ENCODE assay signal across 21 cellular contexts in genomic region chr4:80263541-80264351, GRCh38. TPM values are rescaled to one million over a fixed set of nuclear protein-coding genes. Genes with fewer than 3 reads are reported as not detected.
DNase-seq lines count a peak whose midpoint lies in the region; TF ChIP-seq lines count a peak whose summit lies in the region.
"Had no signal": no experiment of that assay in that cellular context is flagged by ENCODE, and none has a peak within 500 bp of the region (broad histone marks: within the 10 kb centered on the region; RNA-seq: fewer than 3 reads in every experiment).

No MANE protein-coding gene starts in this region.

- peaks cover 100% of the 10 kb centered on the region for H3K27me3 ChIP-seq in HUES48 (ENCODE audit: control insufficient read depth, insufficient read depth, low read length)
- H3K27me3 ChIP-seq in A673 (replicated peaks; ENCODE audit: insufficient read depth, low read depth, low read length, poor library complexity) = peaks cover 49% of the 10 kb centered on the region

- H3K9me3 ChIP-seq in HUES48 (ENCODE audit: control insufficient read depth, insufficient read depth, low read length) (no peaks in the 10 kb centered on the region), A673 (ENCODE audit: low read depth, low read length, poor library complexity, severe bottlenecking) (no peaks in the 10 kb centered on the region)
- H3K9me3 ChIP-seq: colonic mucosa, neutrophil had no signal

- intact Hi-C loops in A673 (cut with micrococcal nuclease; ENCODE audit: unreplicated experiment) = no loop called here

- POLR2A ChIA-PET in A673 (lab: Charles Lee; ENCODE audit: low non-redundant PET) = no interaction called here

- H3K9ac ChIP-seq in HUES48 (ENCODE audit: low read depth, low read length) = no peak overlapping the region

- peak overlapping the region; percentile 33 for H3K4me3 ChIP-seq in HUES48 (ENCODE audit: low read depth, low read length)
- H3K4me3 ChIP-seq in choroid plexus epithelial cell (ENCODE audit: low read depth, low read length) = peak overlapping the region; percentile 1
- H3K4me3 ChIP-seq in retinal pigment epithelial cell (ENCODE audit: low read length) = peak overlapping the region; percentile 95
- H3K4me3 ChIP-seq in A673 (ENCODE audit: low read depth, low read length, poor library complexity, severe bottlenecking) = no peak overlapping the region
- H3K4me3 ChIP-seq: colonic mucosa had no signal

- H3K27ac ChIP-seq in HUES48 (ENCODE audit: low read depth, low read length) (no peak overlapping the region), A673 (ENCODE audit: low read depth, low read length, poor library complexity, severe bottlenecking) (no peak overlapping the region)
- H3K27ac ChIP-seq: colonic mucosa, neutrophil, VCaP had no signal

- H3K36me3 ChIP-seq in HUES48 (ENCODE audit: control insufficient read depth, insufficient read depth, low read length) (no peaks in the 10 kb centered on the region), A673 (ENCODE audit: insufficient read depth, low read length, poor library complexity, severe bottlenecking) (no peaks in the 10 kb centered on the region)
- H3K36me3 ChIP-seq: colonic mucosa, neutrophil had no signal

- CTCF ChIA-PET in A673 (lab: Charles Lee) = no interaction called here

- DNase-seq in choroid plexus epithelial cell (ENCODE audit: low read depth) (no peak), iPS-NIHi7 (ENCODE audit: extremely low spot score) (peak; percentile 31), retinal pigment epithelial cell (ENCODE audit: low read depth) (peak; percentile 95), A673 (ENCODE audit: low spot score) (no peak), LoVo (ENCODE audit: low spot score) (no peak), medulla oblongata (ENCODE audit: extremely low spot score) (no peak)
- DNase-seq: activated CD4-positive, alpha-beta T cell treated with anti-CD3 and anti-CD28 coated beads, Interleukin-2, amount 50 U/mL, for 48 hours; activated T-cell treated with anti-CD3 and anti-CD28 coated beads for 4 hours; aorta; CD4-positive, alpha-beta T cell; colonic mucosa; DMS53; left cardiac atrium; MM.1S; NCI-H748 treated with DMSO at 0.1 percent for 48 hours; SHP77 treated with DMSO at 0.1 percent for 48 hours; T-helper 1 cell had no signal

- H3K4me1 ChIP-seq in HUES48 (ENCODE audit: control insufficient read depth, insufficient read depth, low read length) (peaks cover 26% of the 10 kb centered on the region), A673 (ENCODE audit: insufficient read depth, low read length, poor library complexity, severe bottlenecking) (no peaks in the 10 kb centered on the region)
- H3K4me1 ChIP-seq: colonic mucosa had no signal

- peak; percentile 15 for TF ChIP-seq CTCF in choroid plexus epithelial cell (conservative IDR thresholded peaks at IDR 0.05; ENCODE audit: low read depth, low read length)
- peak; percentile 50 for TF ChIP-seq CTCF in retinal pigment epithelial cell (conservative IDR thresholded peaks at IDR 0.05; ENCODE audit: low read depth, low read length)
- no peak for TF ChIP-seq CTCF in A673 (conservative IDR thresholded peaks at IDR 0.05; ENCODE audit: low read depth, low read length)

- BruUV-seq in A673 (replicated peaks; lab: Mats Ljungman, UMichigan) = no TSS peak

RNA-seq across cellular contexts. Expression of gene FGF5, which starts 2.7 kb away (rescaled TPM):
- total RNA-seq in A673 (2021) = not detected in 2 replicates
- total RNA-seq: left cardiac atrium, mononuclear cell had no signal

Comparison
In these comparisons a context has a peak if more than half of its experiments do, and no peak if none do; other contexts are left out.
1. DNase-seq: peak in iPS-NIHi7 (single experiment) and retinal pigment epithelial cell (single experiment); none in choroid plexus epithelial cell (single experiment), A673 (single experiment), LoVo (single experiment) and medulla oblongata (single experiment).